ENCODE assay signal across 13 cellular contexts in the genomic region with DNA sequence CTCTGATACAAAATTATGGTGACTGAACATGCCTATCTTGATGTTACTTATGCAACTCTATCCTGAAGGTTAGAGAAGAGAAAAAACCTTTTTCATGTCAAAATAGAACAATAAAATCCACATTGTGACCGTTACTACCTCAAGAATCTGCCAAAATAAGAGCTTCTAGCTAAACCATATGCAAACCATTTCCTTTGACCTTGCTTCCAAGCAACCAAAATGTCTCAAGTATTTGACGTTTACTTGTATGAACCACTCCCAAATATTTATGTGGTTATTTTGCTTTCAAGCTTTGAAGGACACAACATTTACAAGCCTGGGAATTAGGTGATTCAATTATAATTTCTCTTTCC. TPM values are rescaled to one million over a fixed set of nuclear protein-coding genes. Genes with fewer than 3 reads are reported as not detected.
DNase-seq lines count a peak whose midpoint lies in the region; ATAC-seq, FAIRE-seq and TF ChIP-seq lines count a peak whose summit lies in the region.
"Had no signal": no experiment of that assay in that cellular context is flagged by ENCODE, and none has a peak within 500 bp of the region (broad histone marks: within the 10 kb centered on the region; RNA-seq: fewer than 3 reads in every experiment).

No MANE protein-coding gene starts in this region.

- TF ChIP-seq CTCF in stomach (IDR thresholded peaks at IDR 0.05): no peak

- peak; percentile 46 for ATAC-seq in GM21528 (IDR thresholded peaks at IDR 0.05; ENCODE audit: low FRiP score, unreplicated experiment)
- ATAC-seq in HG03558 (IDR thresholded peaks at IDR 0.05; ENCODE audit: extremely low read depth, unreplicated experiment): peak; percentile 19

- TF ChIP-seq EP300 in stomach (IDR thresholded peaks at IDR 0.05): no peak

- 49 to 62% (median 58%) methylated on average over 2 of the region's 2 CpGs for WGBS in stomach, 5 donors

- no peaks in the 10 kb centered on the region for H3K27me3 ChIP-seq in iPS-15b (ENCODE audit: control insufficient read depth, insufficient read depth, low read length)
- no peaks in the 10 kb centered on the region for H3K27me3 ChIP-seq in stomach
- H3K27me3 ChIP-seq: pancreas had no signal

- DNase-seq in GM18507 (ENCODE audit: extremely low spot score, insufficient read length, low read depth) (no peak), GF-D8 (lab: John Stamatoyannopoulos, UW) (no peak), stomach (no peak), NOMO-1 (lab: John Stamatoyannopoulos, UW; ENCODE audit: unreplicated experiment in 2 of 2) (no peak), NCI-H82 (lab: John Stamatoyannopoulos, UW) (no peak)
- DNase-seq: effector CD4-positive, alpha-beta T cell; NCI-H1417; pancreas; SHP77 treated with DMSO at 0.1 percent for 48 hours had no signal

- FAIRE-seq in GM18507 (lab: Jason Lieb, UNC): peak; percentile 85
- FAIRE-seq: islet of Langerhans, pancreas had no signal

- H3K36me3 ChIP-seq in iPS-15b (ENCODE audit: control insufficient read depth, insufficient read depth, low read length) (no peaks in the 10 kb centered on the region), stomach (no peaks in the 10 kb centered on the region)
- H3K36me3 ChIP-seq: pancreas had no signal

- H3K4me3 ChIP-seq in iPS-15b (ENCODE audit: low read depth, low read length): peak overlapping the region; percentile 24
- no peak overlapping the region for H3K4me3 ChIP-seq in stomach
- H3K4me3 ChIP-seq: pancreas had no signal

- no peak overlapping the region for H3K27ac ChIP-seq in stomach
- H3K27ac ChIP-seq: pancreas had no signal

- H3K4me1 ChIP-seq in iPS-15b (ENCODE audit: control insufficient read depth, insufficient read depth, low read length) (peaks cover 25% of the 10 kb centered on the region), stomach (peaks cover 23 to 88% (median 50%) of the 10 kb centered on the region in 4 donors)

- intact Hi-C loops in stomach (cut with DNase I; ENCODE audit: low total_unique reads): no loop called here

- no peak for TF ChIP-seq POLR2A in stomach (IDR thresholded peaks at IDR 0.05)

- H3K9me3 ChIP-seq in iPS-15b (ENCODE audit: control insufficient read depth, insufficient read depth, low read length) (no peaks in the 10 kb centered on the region), stomach (no peaks in the 10 kb centered on the region)
- H3K9me3 ChIP-seq: pancreas had no signal

- no peak overlapping the region for H3K9ac ChIP-seq in iPS-15b (ENCODE audit: low read depth, low read length)

RNA-seq across cellular contexts. Expression of a gene that starts 13.9 kb away (rescaled TPM):
- 10 to 100 TPM; 12.9 to 43.7 (median 26.6) TPM for total RNA-seq in stomach
- polyA plus RNA-seq in stomach: 1 to 10 TPM; 4.2 to 9.9 (median 7.8) TPM
